ENCODE assay signal across 24 cellular contexts in genomic region chr6:112846711-112847110, GRCh38.
"Had no signal": no experiment of that assay in that cellular context is flagged by ENCODE, and none has a peak within 500 bp of the region (broad histone marks: within the 10 kb centered on the region; RNA-seq: fewer than 3 reads in every experiment).

No MANE protein-coding gene starts in this region.

- ATAC-seq: activated naive CD4-positive, alpha-beta T cell treated with anti-CD3 and anti-CD28 coated beads, Interleukin-2, amount 50 U/mL, for 72 hours; left lung; naive thymus-derived CD8-positive, alpha-beta T cell; WTC11 had no signal

- H3K4me3 ChIP-seq: adrenal gland, esophagus squamous epithelium, left lung, prostate gland, right atrium auricular region, skin epidermis, tibial nerve had no signal

- H3K36me3 ChIP-seq: adrenal gland, esophagus squamous epithelium, left lung, prostate gland, right atrium auricular region, tibial nerve had no signal

- H3K36me3 Mint-ChIP-seq: activated CD4-positive, alpha-beta memory T cell treated with anti-CD3 and anti-CD28 coated beads for 36 hours; activated naive CD4-positive, alpha-beta T cell treated with anti-CD3 and anti-CD28 coated beads, Interleukin-2, amount 50 U/mL, for 72 hours; memory B cell; naive thymus-derived CD8-positive, alpha-beta T cell; WTC11 had no signal

- H3K27ac Mint-ChIP-seq: activated CD4-positive, alpha-beta memory T cell treated with anti-CD3 and anti-CD28 coated beads for 36 hours; activated naive CD4-positive, alpha-beta T cell treated with anti-CD3 and anti-CD28 coated beads, Interleukin-2, amount 50 U/mL, for 72 hours; activated T-helper 1 cell treated with anti-CD3 and anti-CD28 coated beads, Interleukin-12 subunit alpha, Interleukin-12 subunit beta, Interleukin-2, Interleukin-4 antibody, amounts not matched to agents 30 ng/mL and 10 ng/mL and 1 ng/mL, durations not matched to agents 14 hours and 24 hours and 36 hours; memory B cell; naive thymus-derived CD8-positive, alpha-beta T cell; stimulated activated naive CD8-positive, alpha-beta T cell treated with anti-CD3 and anti-CD28 coated beads, Interleukin-15, Interleukin-2, amounts not matched to agents 100 ng/mL and 50 ng/mL, for 24 hours; T-helper 2 cell treated with Interferon-gamma antibody and Interleukin-4, amounts not matched to agents 5 μg/mL and 100 μg/mL, for 36 hours; WTC11 had no signal

- H3K4me3 Mint-ChIP-seq: activated CD4-positive, alpha-beta memory T cell treated with anti-CD3 and anti-CD28 coated beads for 36 hours; activated T-helper 1 cell treated with anti-CD3 and anti-CD28 coated beads, Interleukin-12 subunit alpha, Interleukin-12 subunit beta, Interleukin-2, Interleukin-4 antibody, amounts not matched to agents 30 ng/mL and 10 ng/mL and 1 ng/mL, durations not matched to agents 14 hours and 24 hours and 36 hours; memory B cell; naive thymus-derived CD8-positive, alpha-beta T cell; stimulated activated naive CD8-positive, alpha-beta T cell treated with anti-CD3 and anti-CD28 coated beads, Interleukin-15, Interleukin-2, amounts not matched to agents 100 ng/mL and 50 ng/mL, for 24 hours; T-helper 2 cell treated with Interferon-gamma antibody and Interleukin-4, amounts not matched to agents 5 μg/mL and 100 μg/mL, for 36 hours; WTC11 had no signal

- DNase-seq: activated CD4-positive, alpha-beta memory T cell treated with anti-CD3 and anti-CD28 coated beads for 36 hours; activated CD4-positive, alpha-beta T cell treated with anti-CD3 and anti-CD28 coated beads for 4 hours; activated gamma-delta T cell treated with Interleukin-2 at 50 U/mL for 16 hours; activated T-cell treated with anti-CD3 and anti-CD28 coated beads for 4 hours; adrenal gland; dermis blood vessel endothelial cell; effector memory CD4-positive, alpha-beta T cell; esophagus squamous epithelium; kidney; left lung; naive thymus-derived CD8-positive, alpha-beta T cell; occipital lobe; stimulated activated CD4-positive, alpha-beta T cell treated with anti-CD3 and anti-CD28 coated beads, Interleukin-15, amount 100 ng/mL, for 24 hours; stimulated activated CD4-positive, alpha-beta T cell treated with anti-CD3 and anti-CD28 coated beads, Interleukin-2, amount 100 ng/mL, for 48 hours had no signal

- H3K4me1 ChIP-seq: adrenal gland, esophagus squamous epithelium, left lung, prostate gland, right atrium auricular region, tibial nerve had no signal

- H3K9me3 Mint-ChIP-seq: activated T-helper 1 cell treated with anti-CD3 and anti-CD28 coated beads, Interleukin-12 subunit alpha, Interleukin-12 subunit beta, Interleukin-2, Interleukin-4 antibody, amounts not matched to agents 30 ng/mL and 10 ng/mL and 1 ng/mL, durations not matched to agents 14 hours and 24 hours and 36 hours; T-helper 2 cell treated with Interferon-gamma antibody and Interleukin-4, amounts not matched to agents 5 μg/mL and 100 μg/mL, for 36 hours had no signal

- H3K27ac ChIP-seq: adrenal gland, esophagus squamous epithelium, left lung, prostate gland, right atrium auricular region, skin epidermis, tibial nerve had no signal

- H3K4me1 Mint-ChIP-seq: naive thymus-derived CD8-positive, alpha-beta T cell; WTC11 had no signal

- H3K27me3 Mint-ChIP-seq: activated CD4-positive, alpha-beta memory T cell treated with anti-CD3 and anti-CD28 coated beads for 36 hours; naive thymus-derived CD8-positive, alpha-beta T cell; stimulated activated naive CD8-positive, alpha-beta T cell treated with anti-CD3 and anti-CD28 coated beads, Interleukin-15, Interleukin-2, amounts not matched to agents 100 ng/mL and 50 ng/mL, for 24 hours had no signal

- H3K9me3 ChIP-seq: adrenal gland, esophagus squamous epithelium, left lung, prostate gland, tibial nerve had no signal

- H3K27me3 ChIP-seq: adrenal gland, esophagus squamous epithelium, left lung, right atrium auricular region, tibial nerve had no signal
